ENCODE assay signal across 1 cellular context in the genomic region with DNA sequence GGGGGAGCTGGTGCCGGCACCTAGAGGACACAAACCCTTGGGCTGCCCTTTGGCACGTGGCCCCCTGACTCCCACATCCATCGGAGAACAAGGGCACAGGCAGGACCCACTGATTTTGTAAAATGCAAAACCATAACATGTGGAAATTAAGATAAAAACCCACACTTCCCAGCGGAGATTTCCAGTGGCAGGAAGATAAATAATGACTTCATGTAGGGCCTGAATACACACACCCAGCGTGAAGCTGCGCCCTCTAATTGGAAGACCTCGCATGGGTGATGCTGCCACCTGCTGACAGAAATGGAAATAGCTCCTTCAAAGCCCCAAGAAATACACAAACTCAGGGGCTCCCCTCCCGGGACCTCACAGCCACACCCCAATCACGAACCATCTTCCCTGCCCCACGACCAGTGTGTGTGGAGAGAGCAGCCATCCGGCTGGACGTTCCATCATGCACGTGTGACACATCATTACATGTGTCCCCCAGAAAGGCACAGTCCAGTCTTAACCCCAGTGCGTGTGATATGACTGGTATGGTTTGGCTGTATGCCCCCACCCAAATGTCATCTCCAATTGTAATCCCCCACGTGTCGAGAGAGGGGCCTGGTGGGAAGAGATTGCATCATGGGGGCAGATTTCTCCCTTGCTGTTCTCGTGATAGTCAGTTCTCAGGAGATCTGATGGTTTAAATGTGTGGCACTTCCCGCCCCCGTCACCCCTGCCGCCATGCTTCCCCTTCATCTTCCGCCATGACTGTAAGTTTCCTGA.
TF ChIP-seq lines count a peak whose summit lies in the region.

No MANE protein-coding gene starts in this region.

TF ChIP-seq in K562, 482 proteins besides CTCF, POLR2A, EP300 and RAD21 (continued from another document and continues in another):
- TF ChIP-seq, protein P1, sequence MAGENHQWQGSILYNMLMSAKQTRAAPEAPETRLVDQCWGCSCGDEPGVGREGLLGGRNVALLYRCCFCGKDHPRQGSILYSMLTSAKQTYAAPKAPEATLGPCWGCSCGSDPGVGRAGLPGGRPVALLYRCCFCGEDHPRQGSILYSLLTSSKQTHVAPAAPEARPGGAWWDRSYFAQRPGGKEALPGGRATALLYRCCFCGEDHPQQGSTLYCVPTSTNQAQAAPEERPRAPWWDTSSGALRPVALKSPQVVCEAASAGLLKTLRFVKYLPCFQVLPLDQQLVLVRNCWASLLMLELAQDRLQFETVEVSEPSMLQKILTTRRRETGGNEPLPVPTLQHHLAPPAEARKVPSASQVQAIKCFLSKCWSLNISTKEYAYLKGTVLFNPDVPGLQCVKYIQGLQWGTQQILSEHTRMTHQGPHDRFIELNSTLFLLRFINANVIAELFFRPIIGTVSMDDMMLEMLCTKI (IDR thresholded peaks at IDR 0.05; ENCODE audit: partially characterized antibody) = no peak
- no peak for TF ChIP-seq SRSF1 (IDR thresholded peaks at IDR 0.05; ENCODE audit: low read depth, low read length)
- TF ChIP-seq NCOA1 (IDR thresholded peaks at IDR 0.05; ENCODE audit: low read depth) = no peak
- TF ChIP-seq POLR3A (IDR thresholded peaks at IDR 0.05; ENCODE audit: borderline replicate concordance, extremely low read depth, insufficient read depth, insufficient read length) = no peak
- no peak for TF ChIP-seq CHD4 (IDR thresholded peaks at IDR 0.05; ENCODE audit: insufficient read depth, insufficient replicate concordance, low read depth, low read length, poor library complexity, severe bottlenecking)
- TF ChIP-seq, protein P2, sequence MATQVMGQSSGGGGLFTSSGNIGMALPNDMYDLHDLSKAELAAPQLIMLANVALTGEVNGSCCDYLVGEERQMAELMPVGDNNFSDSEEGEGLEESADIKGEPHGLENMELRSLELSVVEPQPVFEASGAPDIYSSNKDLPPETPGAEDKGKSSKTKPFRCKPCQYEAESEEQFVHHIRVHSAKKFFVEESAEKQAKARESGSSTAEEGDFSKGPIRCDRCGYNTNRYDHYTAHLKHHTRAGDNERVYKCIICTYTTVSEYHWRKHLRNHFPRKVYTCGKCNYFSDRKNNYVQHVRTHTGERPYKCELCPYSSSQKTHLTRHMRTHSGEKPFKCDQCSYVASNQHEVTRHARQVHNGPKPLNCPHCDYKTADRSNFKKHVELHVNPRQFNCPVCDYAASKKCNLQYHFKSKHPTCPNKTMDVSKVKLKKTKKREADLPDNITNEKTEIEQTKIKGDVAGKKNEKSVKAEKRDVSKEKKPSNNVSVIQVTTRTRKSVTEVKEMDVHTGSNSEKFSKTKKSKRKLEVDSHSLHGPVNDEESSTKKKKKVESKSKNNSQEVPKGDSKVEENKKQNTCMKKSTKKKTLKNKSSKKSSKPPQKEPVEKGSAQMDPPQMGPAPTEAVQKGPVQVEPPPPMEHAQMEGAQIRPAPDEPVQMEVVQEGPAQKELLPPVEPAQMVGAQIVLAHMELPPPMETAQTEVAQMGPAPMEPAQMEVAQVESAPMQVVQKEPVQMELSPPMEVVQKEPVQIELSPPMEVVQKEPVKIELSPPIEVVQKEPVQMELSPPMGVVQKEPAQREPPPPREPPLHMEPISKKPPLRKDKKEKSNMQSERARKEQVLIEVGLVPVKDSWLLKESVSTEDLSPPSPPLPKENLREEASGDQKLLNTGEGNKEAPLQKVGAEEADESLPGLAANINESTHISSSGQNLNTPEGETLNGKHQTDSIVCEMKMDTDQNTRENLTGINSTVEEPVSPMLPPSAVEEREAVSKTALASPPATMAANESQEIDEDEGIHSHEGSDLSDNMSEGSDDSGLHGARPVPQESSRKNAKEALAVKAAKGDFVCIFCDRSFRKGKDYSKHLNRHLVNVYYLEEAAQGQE (CRISPR knock-in tag; IDR thresholded peaks at IDR 0.05; ENCODE audit: low read depth) = no peak
- TF ChIP-seq BHLHE40 (IDR thresholded peaks at IDR 0.05; ENCODE audit: low read length) = peak; percentile 77
- 0 out of 2 replicates have a peak, but pooled peaks have one; percentile 25 for TF ChIP-seq MYC (IDR thresholded peaks at IDR 0.05; ENCODE audit: low read depth, low read length)
- no peak for TF ChIP-seq MYC (CRISPR knock-in tag; IDR thresholded peaks at IDR 0.05; ENCODE audit: borderline replicate concordance, low read depth)
- no peak for TF ChIP-seq ZNF766 (CRISPR knock-in tag; conservative IDR thresholded peaks at IDR 0.05)
- TF ChIP-seq ARID1B (IDR thresholded peaks at IDR 0.05) = 0 out of 2 replicates have a peak, but pooled peaks have one; percentile 38
- no peak for TF ChIP-seq ZNF184 (CRISPR knock-in tag; IDR thresholded peaks at IDR 0.05)
- TF ChIP-seq CXXC5 (CRISPR knock-in tag; IDR thresholded peaks at IDR 0.05) = peak; percentile 40
- TF ChIP-seq, protein P3, sequence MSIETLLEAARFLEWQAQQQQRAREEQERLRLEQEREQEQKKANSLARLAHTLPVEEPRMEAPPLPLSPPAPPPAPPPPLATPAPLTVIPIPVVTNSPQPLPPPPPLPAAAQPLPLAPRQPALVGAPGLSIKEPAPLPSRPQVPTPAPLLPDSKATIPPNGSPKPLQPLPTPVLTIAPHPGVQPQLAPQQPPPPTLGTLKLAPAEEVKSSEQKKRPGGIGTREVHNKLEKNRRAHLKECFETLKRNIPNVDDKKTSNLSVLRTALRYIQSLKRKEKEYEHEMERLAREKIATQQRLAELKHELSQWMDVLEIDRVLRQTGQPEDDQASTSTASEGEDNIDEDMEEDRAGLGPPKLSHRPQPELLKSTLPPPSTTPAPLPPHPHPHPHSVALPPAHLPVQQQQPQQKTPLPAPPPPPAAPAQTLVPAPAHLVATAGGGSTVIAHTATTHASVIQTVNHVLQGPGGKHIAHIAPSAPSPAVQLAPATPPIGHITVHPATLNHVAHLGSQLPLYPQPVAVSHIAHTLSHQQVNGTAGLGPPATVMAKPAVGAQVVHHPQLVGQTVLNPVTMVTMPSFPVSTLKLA (conservative IDR thresholded peaks at IDR 0.05) = peak; percentile 17 to 58; a peak in 1 of 4 replicates
- TF ChIP-seq, protein P4, sequence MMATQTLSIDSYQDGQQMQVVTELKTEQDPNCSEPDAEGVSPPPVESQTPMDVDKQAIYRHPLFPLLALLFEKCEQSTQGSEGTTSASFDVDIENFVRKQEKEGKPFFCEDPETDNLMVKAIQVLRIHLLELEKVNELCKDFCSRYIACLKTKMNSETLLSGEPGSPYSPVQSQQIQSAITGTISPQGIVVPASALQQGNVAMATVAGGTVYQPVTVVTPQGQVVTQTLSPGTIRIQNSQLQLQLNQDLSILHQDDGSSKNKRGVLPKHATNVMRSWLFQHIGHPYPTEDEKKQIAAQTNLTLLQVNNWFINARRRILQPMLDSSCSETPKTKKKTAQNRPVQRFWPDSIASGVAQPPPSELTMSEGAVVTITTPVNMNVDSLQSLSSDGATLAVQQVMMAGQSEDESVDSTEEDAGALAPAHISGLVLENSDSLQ (IDR thresholded peaks at IDR 0.05) = peak; percentile 49
- no peak for TF ChIP-seq SIRT6 (IDR thresholded peaks at IDR 0.05; ENCODE audit: low read depth, low read length)
- TF ChIP-seq, protein P5, sequence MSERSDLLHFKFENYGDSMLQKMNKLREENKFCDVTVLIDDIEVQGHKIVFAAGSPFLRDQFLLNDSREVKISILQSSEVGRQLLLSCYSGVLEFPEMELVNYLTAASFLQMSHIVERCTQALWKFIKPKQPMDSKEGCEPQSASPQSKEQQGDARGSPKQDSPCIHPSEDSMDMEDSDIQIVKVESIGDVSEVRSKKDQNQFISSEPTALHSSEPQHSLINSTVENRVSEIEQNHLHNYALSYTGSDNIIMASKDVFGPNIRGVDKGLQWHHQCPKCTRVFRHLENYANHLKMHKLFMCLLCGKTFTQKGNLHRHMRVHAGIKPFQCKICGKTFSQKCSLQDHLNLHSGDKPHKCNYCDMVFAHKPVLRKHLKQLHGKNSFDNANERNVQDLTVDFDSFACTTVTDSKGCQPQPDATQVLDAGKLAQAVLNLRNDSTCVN (CRISPR knock-in tag; IDR thresholded peaks at IDR 0.05) = no peak
- no peak for TF ChIP-seq THRAP3 (IDR thresholded peaks at IDR 0.05; ENCODE audit: borderline replicate concordance)
- no peak for TF ChIP-seq POLR3G (IDR thresholded peaks at IDR 0.05; ENCODE audit: extremely low read depth, insufficient read length, insufficient replicate concordance)
- TF ChIP-seq ZNF445 (CRISPR knock-in tag; IDR thresholded peaks at IDR 0.05; ENCODE audit: low read depth) = no peak
- TF ChIP-seq SRSF7 (optimal IDR thresholded peaks at IDR 0.05; ENCODE audit: low read depth, low read length) = no peak
- TF ChIP-seq, protein P6, sequence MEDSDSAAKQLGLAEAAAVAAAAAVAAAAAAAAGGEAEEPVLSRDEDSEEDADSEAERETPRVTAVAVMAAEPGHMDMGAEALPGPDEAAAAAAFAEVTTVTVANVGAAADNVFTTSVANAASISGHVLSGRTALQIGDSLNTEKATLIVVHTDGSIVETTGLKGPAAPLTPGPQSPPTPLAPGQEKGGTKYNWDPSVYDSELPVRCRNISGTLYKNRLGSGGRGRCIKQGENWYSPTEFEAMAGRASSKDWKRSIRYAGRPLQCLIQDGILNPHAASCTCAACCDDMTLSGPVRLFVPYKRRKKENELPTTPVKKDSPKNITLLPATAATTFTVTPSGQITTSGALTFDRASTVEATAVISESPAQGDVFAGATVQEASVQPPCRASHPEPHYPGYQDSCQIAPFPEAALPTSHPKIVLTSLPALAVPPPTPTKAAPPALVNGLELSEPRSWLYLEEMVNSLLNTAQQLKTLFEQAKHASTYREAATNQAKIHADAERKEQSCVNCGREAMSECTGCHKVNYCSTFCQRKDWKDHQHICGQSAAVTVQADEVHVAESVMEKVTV (CRISPR knock-in tag; IDR thresholded peaks at IDR 0.05) = peak; percentile 76
- TF ChIP-seq SMARCB1 (IDR thresholded peaks at IDR 0.05; ENCODE audit: insufficient read length, low read depth) = no peak
- TF ChIP-seq CBX3 (IDR thresholded peaks at IDR 0.05; ENCODE audit: borderline replicate concordance in 1 of 2, low read length in 2 of 2) = 0 out of 3 replicates have a peak, but pooled peaks of 1 of the 2 experiments have one; percentile 33
- TF ChIP-seq JUND (IDR thresholded peaks at IDR 0.05; ENCODE audit: borderline replicate concordance, low read depth, low read length) = peak; percentile 36; the same call in 1 of the 2 replicates
- TF ChIP-seq JUND (tag; IDR thresholded peaks at IDR 0.05; ENCODE audit: borderline replicate concordance, low read depth, low read length) = no peak
- TF ChIP-seq MCM5 (IDR thresholded peaks at IDR 0.05; ENCODE audit: low read depth) = no peak
- TF ChIP-seq GABPA (tag; conservative IDR thresholded peaks at IDR 0.05; ENCODE audit: low read depth) = 0 out of 2 replicates have a peak, but pooled peaks have one; percentile 16
- no peak for TF ChIP-seq HCFC1 (IDR thresholded peaks at IDR 0.05; ENCODE audit: low read depth, low read length)
- peak; percentile 19; the same call in 1 of the 2 replicates for TF ChIP-seq GABPB1 (CRISPR knock-in tag; IDR thresholded peaks at IDR 0.05)
- TF ChIP-seq, protein P7, sequence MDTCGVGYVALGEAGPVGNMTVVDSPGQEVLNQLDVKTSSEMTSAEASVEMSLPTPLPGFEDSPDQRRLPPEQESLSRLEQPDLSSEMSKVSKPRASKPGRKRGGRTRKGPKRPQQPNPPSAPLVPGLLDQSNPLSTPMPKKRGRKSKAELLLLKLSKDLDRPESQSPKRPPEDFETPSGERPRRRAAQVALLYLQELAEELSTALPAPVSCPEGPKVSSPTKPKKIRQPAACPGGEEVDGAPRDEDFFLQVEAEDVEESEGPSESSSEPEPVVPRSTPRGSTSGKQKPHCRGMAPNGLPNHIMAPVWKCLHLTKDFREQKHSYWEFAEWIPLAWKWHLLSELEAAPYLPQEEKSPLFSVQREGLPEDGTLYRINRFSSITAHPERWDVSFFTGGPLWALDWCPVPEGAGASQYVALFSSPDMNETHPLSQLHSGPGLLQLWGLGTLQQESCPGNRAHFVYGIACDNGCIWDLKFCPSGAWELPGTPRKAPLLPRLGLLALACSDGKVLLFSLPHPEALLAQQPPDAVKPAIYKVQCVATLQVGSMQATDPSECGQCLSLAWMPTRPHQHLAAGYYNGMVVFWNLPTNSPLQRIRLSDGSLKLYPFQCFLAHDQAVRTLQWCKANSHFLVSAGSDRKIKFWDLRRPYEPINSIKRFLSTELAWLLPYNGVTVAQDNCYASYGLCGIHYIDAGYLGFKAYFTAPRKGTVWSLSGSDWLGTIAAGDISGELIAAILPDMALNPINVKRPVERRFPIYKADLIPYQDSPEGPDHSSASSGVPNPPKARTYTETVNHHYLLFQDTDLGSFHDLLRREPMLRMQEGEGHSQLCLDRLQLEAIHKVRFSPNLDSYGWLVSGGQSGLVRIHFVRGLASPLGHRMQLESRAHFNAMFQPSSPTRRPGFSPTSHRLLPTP (IDR thresholded peaks at IDR 0.05; ENCODE audit: borderline replicate concordance, extremely low read depth, insufficient read length) = no peak
- TF ChIP-seq ZNF212 (CRISPR knock-in tag; IDR thresholded peaks at IDR 0.05) = no peak
- no peak for TF ChIP-seq RBM39 (optimal IDR thresholded peaks at IDR 0.05; ENCODE audit: low read depth, low read length)
- no peak for TF ChIP-seq RBM22 (IDR thresholded peaks at IDR 0.05; ENCODE audit: low read depth, low read length, poor library complexity, severe bottlenecking)
- no peak for TF ChIP-seq ZNF57 (CRISPR knock-in tag; IDR thresholded peaks at IDR 0.05)
- TF ChIP-seq, protein P8, sequence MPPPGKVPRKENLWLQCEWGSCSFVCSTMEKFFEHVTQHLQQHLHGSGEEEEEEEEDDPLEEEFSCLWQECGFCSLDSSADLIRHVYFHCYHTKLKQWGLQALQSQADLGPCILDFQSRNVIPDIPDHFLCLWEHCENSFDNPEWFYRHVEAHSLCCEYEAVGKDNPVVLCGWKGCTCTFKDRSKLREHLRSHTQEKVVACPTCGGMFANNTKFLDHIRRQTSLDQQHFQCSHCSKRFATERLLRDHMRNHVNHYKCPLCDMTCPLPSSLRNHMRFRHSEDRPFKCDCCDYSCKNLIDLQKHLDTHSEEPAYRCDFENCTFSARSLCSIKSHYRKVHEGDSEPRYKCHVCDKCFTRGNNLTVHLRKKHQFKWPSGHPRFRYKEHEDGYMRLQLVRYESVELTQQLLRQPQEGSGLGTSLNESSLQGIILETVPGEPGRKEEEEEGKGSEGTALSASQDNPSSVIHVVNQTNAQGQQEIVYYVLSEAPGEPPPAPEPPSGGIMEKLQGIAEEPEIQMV (tag; conservative IDR thresholded peaks at IDR 0.05; ENCODE audit: low read depth) = no peak
- TF ChIP-seq, protein P9, sequence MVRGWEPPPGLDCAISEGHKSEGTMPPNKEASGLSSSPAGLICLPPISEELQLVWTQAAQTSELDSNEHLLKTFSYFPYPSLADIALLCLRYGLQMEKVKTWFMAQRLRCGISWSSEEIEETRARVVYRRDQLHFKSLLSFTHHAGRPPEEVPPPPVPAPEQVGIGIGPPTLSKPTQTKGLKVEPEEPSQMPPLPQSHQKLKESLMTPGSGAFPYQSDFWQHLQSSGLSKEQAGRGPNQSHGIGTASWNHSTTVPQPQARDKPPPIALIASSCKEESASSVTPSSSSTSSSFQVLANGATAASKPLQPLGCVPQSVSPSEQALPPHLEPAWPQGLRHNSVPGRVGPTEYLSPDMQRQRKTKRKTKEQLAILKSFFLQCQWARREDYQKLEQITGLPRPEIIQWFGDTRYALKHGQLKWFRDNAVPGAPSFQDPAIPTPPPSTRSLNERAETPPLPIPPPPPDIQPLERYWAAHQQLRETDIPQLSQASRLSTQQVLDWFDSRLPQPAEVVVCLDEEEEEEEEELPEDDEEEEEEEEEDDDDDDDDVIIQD (CRISPR knock-in tag; IDR thresholded peaks at IDR 0.05) = no peak
